Comparison of ENCODE assay signal across 13 cellular contexts in the genomic region with DNA sequence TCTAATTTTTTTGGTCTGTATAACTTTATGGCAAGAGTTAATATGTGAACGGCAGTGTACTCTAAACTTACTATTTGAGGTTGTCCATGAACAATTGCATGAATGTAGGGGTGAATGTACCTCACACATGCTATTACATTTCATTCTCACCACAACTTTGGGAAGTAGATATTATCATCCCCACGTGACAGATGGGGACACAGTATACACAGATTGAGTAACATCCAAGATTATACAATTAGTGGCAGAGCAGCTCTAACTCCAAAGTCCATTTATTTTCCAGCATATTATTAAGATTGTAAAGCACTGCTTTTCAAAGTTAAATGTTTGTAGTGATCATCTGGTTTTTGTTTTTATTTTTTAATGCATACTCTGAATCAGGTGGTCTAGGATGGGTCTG.
"Had no signal": no experiment of that assay in that cellular context is flagged by ENCODE, and none has a peak within 500 bp of the region (broad histone marks: within the 10 kb centered on the region; RNA-seq: fewer than 3 reads in every experiment).

No MANE protein-coding gene starts in this region.

- H3K27me3 Mint-ChIP-seq: activated CD4-positive, alpha-beta memory T cell treated with anti-CD3 and anti-CD28 coated beads, Interleukin-2, amount 10 ng/mL, durations not matched to agents 7 days and 5 days; activated naive CD8-positive, alpha-beta T cell treated with anti-CD3 and anti-CD28 coated beads, Interleukin-2, amount 10 ng/mL, durations not matched to agents 7 days and 5 days; type B pancreatic cell had no signal

- H3K4me3 Mint-ChIP-seq: activated CD4-positive, alpha-beta memory T cell treated with anti-CD3 and anti-CD28 coated beads, Interleukin-2, amount 10 ng/mL, durations not matched to agents 7 days and 5 days; activated naive CD8-positive, alpha-beta T cell treated with anti-CD3 and anti-CD28 coated beads, Interleukin-2, amount 10 ng/mL, durations not matched to agents 7 days and 5 days; nephron progenitor cell; T-helper 2 cell treated with Interferon-gamma antibody and Interleukin-4, amounts not matched to agents 5 μg/mL and 100 μg/mL, for 36 hours; type B pancreatic cell had no signal

- H3K9me3 Mint-ChIP-seq: activated CD4-positive, alpha-beta memory T cell treated with anti-CD3 and anti-CD28 coated beads, Interleukin-2, amount 10 ng/mL, durations not matched to agents 7 days and 5 days; activated naive CD8-positive, alpha-beta T cell treated with anti-CD3 and anti-CD28 coated beads, Interleukin-2, amount 10 ng/mL, durations not matched to agents 7 days and 5 days; nephron progenitor cell; T-helper 2 cell treated with Interferon-gamma antibody and Interleukin-4, amounts not matched to agents 5 μg/mL and 100 μg/mL, for 36 hours had no signal

- H3K27me3 ChIP-seq: ascending aorta, heart right ventricle, sigmoid colon had no signal

- H3K36me3 Mint-ChIP-seq: activated naive CD8-positive, alpha-beta T cell treated with anti-CD3 and anti-CD28 coated beads, Interleukin-2, amount 10 ng/mL, durations not matched to agents 7 days and 5 days had no signal

- H3K27ac ChIP-seq: ascending aorta, heart right ventricle, psoas muscle, sigmoid colon had no signal

- H3K4me3 ChIP-seq: ascending aorta, heart right ventricle, psoas muscle, sigmoid colon had no signal

- H3K27ac Mint-ChIP-seq: activated CD4-positive, alpha-beta memory T cell treated with anti-CD3 and anti-CD28 coated beads, Interleukin-2, amount 10 ng/mL, durations not matched to agents 7 days and 5 days; activated naive CD8-positive, alpha-beta T cell treated with anti-CD3 and anti-CD28 coated beads, Interleukin-2, amount 10 ng/mL, durations not matched to agents 7 days and 5 days; nephron progenitor cell; T-helper 2 cell treated with Interferon-gamma antibody and Interleukin-4, amounts not matched to agents 5 μg/mL and 100 μg/mL, for 36 hours; type B pancreatic cell had no signal

- H3K4me1 ChIP-seq: ascending aorta, heart right ventricle, psoas muscle, sigmoid colon had no signal

- ATAC-seq: heart right ventricle, psoas muscle had no signal

- DNase-seq: activated CD4-positive, alpha-beta memory T cell treated with anti-CD3 and anti-CD28 coated beads, Interleukin-2, amount 10 ng/mL, durations not matched to agents 7 days and 5 days; activated CD8-positive, alpha-beta memory T cell treated with anti-CD3 and anti-CD28 coated beads, Interleukin-2, amount 50 U/mL, for 4 hours; activated naive CD8-positive, alpha-beta T cell treated with anti-CD3 and anti-CD28 coated beads, Interleukin-2, amount 10 ng/mL, durations not matched to agents 7 days and 5 days; heart right ventricle; mesenchymal stem cell; nephron progenitor cell; psoas muscle; sigmoid colon; stimulated activated CD4-positive, alpha-beta T cell treated with anti-CD3 and anti-CD28 coated beads, Interleukin-12 subunit alpha, Interleukin-12 subunit beta, amount 100 ng/mL, for 4 hours; stimulated activated naive CD4-positive, alpha-beta T cell treated with Interleukin-2 at 50 U/mL for 16 hours had no signal

- H3K4me1 Mint-ChIP-seq: activated CD4-positive, alpha-beta memory T cell treated with anti-CD3 and anti-CD28 coated beads, Interleukin-2, amount 10 ng/mL, durations not matched to agents 7 days and 5 days; activated naive CD8-positive, alpha-beta T cell treated with anti-CD3 and anti-CD28 coated beads, Interleukin-2, amount 10 ng/mL, durations not matched to agents 7 days and 5 days; nephron progenitor cell had no signal

- H3K36me3 ChIP-seq: ascending aorta, heart right ventricle, sigmoid colon had no signal

- H3K9me3 ChIP-seq: ascending aorta, psoas muscle, sigmoid colon had no signal
